Comparison of ENCODE assay signal across 9 cellular contexts in the genomic region with DNA sequence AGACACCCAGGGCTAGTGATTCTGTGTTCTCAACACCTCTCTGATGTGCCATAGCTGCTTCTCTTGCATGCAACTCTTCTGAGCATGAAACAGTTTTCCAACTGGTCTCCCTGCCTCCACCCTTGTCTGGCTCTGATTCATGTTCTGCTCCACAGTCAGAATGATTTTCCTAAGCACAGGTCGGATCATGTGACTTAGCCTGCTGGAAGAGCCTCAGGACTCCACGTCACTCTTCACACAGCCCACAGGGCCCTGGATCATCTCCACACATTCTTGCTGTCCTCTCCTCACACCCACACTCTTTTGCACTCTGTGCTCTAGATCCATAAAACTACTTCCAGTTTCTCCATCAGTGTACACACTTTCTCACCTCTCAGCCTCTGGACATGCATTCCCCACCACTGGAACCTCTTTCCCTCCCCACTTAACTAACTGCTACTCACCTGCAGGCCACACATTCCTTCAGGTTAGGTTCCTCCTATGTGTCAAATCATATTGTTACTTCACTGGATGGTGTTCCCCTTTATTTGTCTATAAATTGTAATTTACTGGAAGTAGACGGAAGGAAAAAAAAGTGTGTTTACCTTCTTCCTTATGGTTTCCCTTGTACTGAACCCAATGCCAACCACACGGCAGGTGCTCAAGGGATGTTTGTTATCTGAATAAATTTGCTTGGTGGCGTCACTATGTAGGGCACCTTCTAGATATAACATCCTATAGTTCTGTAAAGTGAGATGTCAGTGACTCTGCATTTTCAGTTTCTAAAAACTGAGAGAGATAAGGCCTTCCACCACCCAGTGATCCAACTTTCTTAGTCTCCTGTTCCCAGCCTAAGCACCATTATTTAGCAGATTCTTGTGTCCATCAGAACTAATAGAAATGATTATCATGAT.
A peak's percentile ranks its signal among the peaks of the same experiment; 100 is the strongest.
DNase-seq lines count a peak whose midpoint lies in the region; ATAC-seq and TF ChIP-seq lines count a peak whose summit lies in the region.
"Had no signal": no experiment of that assay in that cellular context is flagged by ENCODE, and none has a peak within 500 bp of the region (broad histone marks: within the 10 kb centered on the region; RNA-seq: fewer than 3 reads in every experiment).

No MANE protein-coding gene starts in this region.

- BruUV-seq in PC-9 (replicated peaks; lab: Mats Ljungman, UMichigan): no TSS peak

- no peak for TF ChIP-seq POLR2A in suprapubic skin (IDR thresholded peaks at IDR 0.05)

- POLR2A ChIA-PET in activated CD8-positive, alpha-beta T cell treated with anti-CD3 and anti-CD28 coated beads, Interleukin-2, amount 10 ng/mL, durations not matched to agents 7 days and 5 days (lab: Charles Lee): interaction anchor here (1.0 kb wide), 2 partner anchors 117 to 151 kb away, joined by 3 to 4 read pairs; no protein-coding TSS in a partner anchor
- POLR2A ChIA-PET in PC-9 (lab: Charles Lee; ENCODE audit: unreplicated experiment): no interaction called here

- peaks cover 21% of the 10 kb centered on the region for H3K4me1 ChIP-seq in thymus (ENCODE audit: control insufficient read depth, insufficient read depth, low read length)
- H3K4me1 ChIP-seq in suprapubic skin: peaks cover 37% of the 10 kb centered on the region
- H3K4me1 ChIP-seq in PC-9 (replicated peaks; ENCODE audit: insufficient read depth): peaks cover 8% of the 10 kb centered on the region

- H2AFZ ChIP-seq in PC-9: no peak overlapping the region

- no peaks in the 10 kb centered on the region for H3K27me3 Mint-ChIP-seq in T-helper 1 cell treated with Interleukin-12 subunit alpha and Interleukin-12 subunit beta and Interleukin-4 antibody, amounts not matched to agents 30 μg/mL and 1 μg/mL, for 36 hours (ENCODE audit: low read depth)
- no peaks in the 10 kb centered on the region for H3K27me3 Mint-ChIP-seq in activated CD8-positive, alpha-beta T cell treated with anti-CD3 and anti-CD28 coated beads, Interleukin-2, amount 10 ng/mL, durations not matched to agents 7 days and 5 days (ENCODE audit: low read depth)
- peaks cover 0 to 18% (median 1%) of the 10 kb centered on the region in 3 donors for H3K27me3 Mint-ChIP-seq in immature natural killer cell (ENCODE audit: low read depth in 3 of 3)

- DNase-seq in T-helper 1 cell: no peak
- DNase-seq in activated CD8-positive, alpha-beta T cell treated with anti-CD3 and anti-CD28 coated beads, Interleukin-2, amount 10 ng/mL, durations not matched to agents 7 days and 5 days: no peak
- DNase-seq in immature natural killer cell: no peak
- no peak for DNase-seq in suprapubic skin (ENCODE audit: low spot score in 2 of 2)
- DNase-seq in caudate nucleus (lab: John Stamatoyannopoulos, UW): no peak
- no peak for DNase-seq in PC-9

- H3K36me3 Mint-ChIP-seq in T-helper 1 cell treated with Interleukin-12 subunit alpha and Interleukin-12 subunit beta and Interleukin-4 antibody, amounts not matched to agents 30 μg/mL and 1 μg/mL, for 36 hours (ENCODE audit: low read depth): peaks cover 63% of the 10 kb centered on the region
- peaks cover 68% of the 10 kb centered on the region for H3K36me3 Mint-ChIP-seq in activated CD8-positive, alpha-beta T cell treated with anti-CD3 and anti-CD28 coated beads, Interleukin-2, amount 10 ng/mL, durations not matched to agents 7 days and 5 days (ENCODE audit: low read depth)
- H3K36me3 Mint-ChIP-seq in immature natural killer cell: peaks cover 10 to 34% (median 26%) of the 10 kb centered on the region in 3 donors

- TF ChIP-seq EP300 in suprapubic skin (IDR thresholded peaks at IDR 0.05): no peak

- ATAC-seq in activated CD8-positive, alpha-beta T cell treated with anti-CD3 and anti-CD28 coated beads, Interleukin-2, amount 10 ng/mL, durations not matched to agents 7 days and 5 days: no peak

- peaks cover 46% of the 10 kb centered on the region for H3K4me1 Mint-ChIP-seq in T-helper 1 cell treated with Interleukin-12 subunit alpha and Interleukin-12 subunit beta and Interleukin-4 antibody, amounts not matched to agents 30 μg/mL and 1 μg/mL, for 36 hours (ENCODE audit: low read depth)
- peaks cover 51% of the 10 kb centered on the region for H3K4me1 Mint-ChIP-seq in activated CD8-positive, alpha-beta T cell treated with anti-CD3 and anti-CD28 coated beads, Interleukin-2, amount 10 ng/mL, durations not matched to agents 7 days and 5 days (ENCODE audit: low read depth)
- H3K4me1 Mint-ChIP-seq in immature natural killer cell: peaks cover 42 to 69% of the 10 kb centered on the region in 2 donors

- H3K4me3 Mint-ChIP-seq in T-helper 1 cell treated with Interleukin-12 subunit alpha and Interleukin-12 subunit beta and Interleukin-4 antibody, amounts not matched to agents 30 μg/mL and 1 μg/mL, for 36 hours: no peak overlapping the region
- peak overlapping the region; percentile 6 for H3K4me3 Mint-ChIP-seq in activated CD8-positive, alpha-beta T cell treated with anti-CD3 and anti-CD28 coated beads, Interleukin-2, amount 10 ng/mL, durations not matched to agents 7 days and 5 days
- H3K4me3 Mint-ChIP-seq in immature natural killer cell: no peak overlapping the region

- no peaks in the 10 kb centered on the region for H3K9me3 Mint-ChIP-seq in T-helper 1 cell treated with Interleukin-12 subunit alpha and Interleukin-12 subunit beta and Interleukin-4 antibody, amounts not matched to agents 30 μg/mL and 1 μg/mL, for 36 hours
- no peaks in the 10 kb centered on the region for H3K9me3 Mint-ChIP-seq in activated CD8-positive, alpha-beta T cell treated with anti-CD3 and anti-CD28 coated beads, Interleukin-2, amount 10 ng/mL, durations not matched to agents 7 days and 5 days (ENCODE audit: insufficient read depth)
- H3K9me3 Mint-ChIP-seq in immature natural killer cell: no peaks in the 10 kb centered on the region

- H3K27ac ChIP-seq in thymus (ENCODE audit: low read depth): peak overlapping the region; percentile 64
- H3K27ac ChIP-seq in suprapubic skin: no peak overlapping the region
- H3K27ac ChIP-seq in caudate nucleus (ENCODE audit: low read depth, low read length): no peak overlapping the region
- no peak overlapping the region for H3K27ac ChIP-seq in PC-9
- H3K27ac ChIP-seq: 22Rv1 had no signal

- H3K9me3 ChIP-seq in thymus (ENCODE audit: control insufficient read depth): no peaks in the 10 kb centered on the region
- H3K9me3 ChIP-seq in suprapubic skin: no peaks in the 10 kb centered on the region
- H3K9me3 ChIP-seq in PC-9 (ENCODE audit: insufficient read depth, low read depth): no peaks in the 10 kb centered on the region

- TF ChIP-seq CTCF in suprapubic skin (IDR thresholded peaks at IDR 0.05) (no peak), PC-9 (conservative IDR thresholded peaks at IDR 0.05) (no peak)

- H3K79me2 ChIP-seq in PC-9 (ENCODE audit: low read depth): no peaks in the 10 kb centered on the region

- 69% methylated on average over 5 of the region's 5 CpGs for WGBS in thymus
- 64% methylated on average over 5 of the region's 5 CpGs for WGBS in suprapubic skin

- H3K4me2 ChIP-seq in PC-9: no peak overlapping the region

- H3K36me3 ChIP-seq in thymus (ENCODE audit: control insufficient read depth, insufficient read depth) (peaks cover 29% of the 10 kb centered on the region), suprapubic skin (peaks cover 11% of the 10 kb centered on the region), PC-9 (ENCODE audit: low read depth) (peaks cover 4% of the 10 kb centered on the region; the same call in 1 of the 2 replicates)

- no peaks in the 10 kb centered on the region for H3F3A ChIP-seq in PC-9 (ENCODE audit: insufficient read depth, low read depth)

- CTCF ChIA-PET in activated CD8-positive, alpha-beta T cell treated with anti-CD3 and anti-CD28 coated beads, Interleukin-2, amount 10 ng/mL, durations not matched to agents 7 days and 5 days (lab: Charles Lee): interaction anchor here (0.6 to 1.5 kb wide), 2 partner anchors 84 to 281 kb away, joined by 3 to 4 read pairs; no protein-coding TSS in a partner anchor
- CTCF ChIA-PET in PC-9 (lab: Charles Lee): no interaction called here

- peak overlapping the region; percentile 69 for H3K27ac Mint-ChIP-seq in T-helper 1 cell treated with Interleukin-12 subunit alpha and Interleukin-12 subunit beta and Interleukin-4 antibody, amounts not matched to agents 30 μg/mL and 1 μg/mL, for 36 hours
- peak overlapping the region; percentile 45 for H3K27ac Mint-ChIP-seq in activated CD8-positive, alpha-beta T cell treated with anti-CD3 and anti-CD28 coated beads, Interleukin-2, amount 10 ng/mL, durations not matched to agents 7 days and 5 days
- H3K27ac Mint-ChIP-seq in immature natural killer cell: peak overlapping the region; percentile 76 to 98 (median 86)

- H3K27me3 ChIP-seq in thymus (ENCODE audit: control insufficient read depth, insufficient read depth) (no peaks in the 10 kb centered on the region), suprapubic skin (no peaks in the 10 kb centered on the region), PC-9 (ENCODE audit: insufficient read depth, low read depth) (no peaks in the 10 kb centered on the region)

- intact Hi-C loops in PC-9 (cut with micrococcal nuclease; ENCODE audit: unreplicated experiment): no loop called here

- H4K20me1 ChIP-seq in PC-9 (ENCODE audit: insufficient read depth): no peaks in the 10 kb centered on the region

- H3K9me2 ChIP-seq in PC-9 (ENCODE audit: insufficient read depth): no peaks in the 10 kb centered on the region

- H3K4me3 ChIP-seq in thymus (ENCODE audit: low read length): no peak overlapping the region
- no peak overlapping the region for H3K4me3 ChIP-seq in suprapubic skin
- no peak overlapping the region for H3K4me3 ChIP-seq in PC-9
